ENCODE assay signal across 25 cellular contexts in the genomic region with DNA sequence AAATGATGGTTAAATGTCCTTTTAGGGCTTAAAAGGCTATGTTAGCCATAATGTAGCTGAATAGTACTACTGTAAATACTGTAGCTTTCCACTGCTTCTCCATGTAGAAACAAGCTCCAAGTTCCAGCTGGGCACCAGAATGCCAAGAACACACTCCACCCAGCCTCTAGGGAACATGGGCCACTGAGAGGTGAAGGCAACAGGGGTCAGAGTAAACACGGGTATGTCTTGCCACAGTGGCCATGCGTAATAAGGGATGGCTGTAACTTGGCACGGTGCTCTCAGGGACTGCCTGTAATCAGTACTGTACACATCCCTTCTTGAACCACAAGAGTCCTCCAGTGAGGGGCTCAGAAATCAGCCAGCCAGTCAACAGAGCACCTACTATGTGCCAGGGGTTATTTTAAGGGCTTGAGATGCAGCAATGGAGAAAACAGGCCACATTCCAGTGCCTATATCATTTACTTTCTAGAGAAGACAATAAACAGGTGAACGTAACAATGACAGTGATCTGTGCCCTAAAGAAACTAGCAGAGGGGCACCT. TPM values are rescaled to one million over a fixed set of nuclear protein-coding genes. Genes with fewer than 3 reads are reported as not detected.
DNase-seq lines count a peak whose midpoint lies in the region; ATAC-seq and TF ChIP-seq lines count a peak whose summit lies in the region.
"Had no signal": no experiment of that assay in that cellular context is flagged by ENCODE, and none has a peak within 500 bp of the region (broad histone marks: within the 10 kb centered on the region; RNA-seq: fewer than 3 reads in every experiment).

No MANE protein-coding gene starts in this region.

- H3K36me3 Mint-ChIP-seq in activated CD4-positive, alpha-beta T cell treated with anti-CD3 and anti-CD28 coated beads, Interleukin-2, amount 10 ng/mL, durations not matched to agents 7 days and 5 days (ENCODE audit: low read depth): peaks cover 66% of the 10 kb centered on the region
- peaks cover 54% of the 10 kb centered on the region for H3K36me3 Mint-ChIP-seq in osteocyte (ENCODE audit: unreplicated experiment)

- no peaks in the 10 kb centered on the region for H3K9me3 Mint-ChIP-seq in activated CD4-positive, alpha-beta T cell treated with anti-CD3 and anti-CD28 coated beads, Interleukin-2, amount 10 ng/mL, durations not matched to agents 7 days and 5 days
- no peaks in the 10 kb centered on the region for H3K9me3 Mint-ChIP-seq in osteocyte (ENCODE audit: unreplicated experiment)
- H3K9me3 Mint-ChIP-seq: CD8-positive, alpha-beta T cell had no signal

- H3K9me3 ChIP-seq in HEK293 (ENCODE audit: control insufficient read depth, insufficient read depth, low read depth, low read length) (no peaks in the 10 kb centered on the region), adrenal gland (replicated peaks in 1 of 3) (no peaks in the 10 kb centered on the region)
- H3K9me3 ChIP-seq: SK-N-SH had no signal

- H3K27ac ChIP-seq in HEK293 (ENCODE audit: extremely low read depth, low read depth, low read length): peak overlapping the region; percentile 2; the same call in 1 of the 2 replicates
- H3K27ac ChIP-seq in adrenal gland: peak overlapping the region in 1 of 5 donors; percentile 40
- H3K27ac ChIP-seq: 22Rv1 had no signal

- CTCF ChIA-PET in activated CD4-positive, alpha-beta T cell treated with anti-CD3 and anti-CD28 coated beads, Interleukin-2, amount 10 ng/mL, durations not matched to agents 7 days and 5 days (lab: Charles Lee): interaction anchor here (2.9 kb wide), 1 partner anchor 11 kb away, joined by 17 read pairs; a partner anchor contains a TSS
- CTCF ChIA-PET in HEK293 (lab: Yijun Ruan, JAX): interaction anchor here (1.2 to 8.8 kb wide), 3 partner anchors 11 to 24 kb away, joined by 8 to 69 read pairs (median 13); a partner anchor contains a TSS

- no peak overlapping the region for H3K4me3 Mint-ChIP-seq in activated CD4-positive, alpha-beta T cell treated with anti-CD3 and anti-CD28 coated beads, Interleukin-2, amount 10 ng/mL, durations not matched to agents 7 days and 5 days
- no peak overlapping the region for H3K4me3 Mint-ChIP-seq in osteocyte (ENCODE audit: unreplicated experiment)
- H3K4me3 Mint-ChIP-seq: CD8-positive, alpha-beta T cell had no signal

- peaks cover 92 to 100% of the 10 kb centered on the region in 2 experiments for H3K36me3 ChIP-seq in HEK293 (ENCODE audit: control insufficient read depth in 2 of 2, insufficient read depth in 1 of 2, low read length in 2 of 2)
- peaks cover 0 to 96% of the 10 kb centered on the region in 2 donors for H3K36me3 ChIP-seq in adrenal gland (replicated peaks in 1 of 2)

- no peaks in the 10 kb centered on the region for H3K27me3 ChIP-seq in adrenal gland

- 57 to 70% (median 60%) methylated on average over 2 to 4 of the region's 4 CpGs for WGBS in adrenal gland, 4 donors

- H3K4me3 ChIP-seq in HEK293 (ENCODE audit: low read depth, low read length) (no peak overlapping the region), adrenal gland (no peak overlapping the region)
- H3K4me3 ChIP-seq: GM12878 had no signal

- H3K4me1 ChIP-seq in HEK293 (ENCODE audit: control insufficient read depth, insufficient read depth, low read length) (no peaks in the 10 kb centered on the region), adrenal gland (replicated peaks in 1 of 2) (peaks cover 5 to 13% of the 10 kb centered on the region in 2 donors)

- POLR2A ChIA-PET in activated CD4-positive, alpha-beta T cell treated with anti-CD3 and anti-CD28 coated beads, Interleukin-2, amount 10 ng/mL, durations not matched to agents 7 days and 5 days (lab: Charles Lee): no interaction called here
- POLR2A ChIA-PET in HEK293 (lab: Yijun Ruan, JAX): interaction anchor here (0.7 to 1.6 kb wide), 2 partner anchors 10 to 186 kb away, joined by 3 to 10 read pairs; a partner anchor contains a TSS

- no peak for DNase-seq in activated CD4-positive, alpha-beta T cell treated with anti-CD3 and anti-CD28 coated beads, Interleukin-2, amount 10 ng/mL, durations not matched to agents 7 days and 5 days
- no peak for DNase-seq in activated CD4-positive, alpha-beta T cell treated with anti-CD3 and anti-CD28 coated beads, Interleukin-2, amount 50 U/mL, for 1 hour
- DNase-seq in adrenal gland: peak in 6 of 7 donors; percentile 44 to 88 (median 72)
- no peak for DNase-seq in osteocyte (ENCODE audit: extremely low spot score, unreplicated experiment)
- DNase-seq in T-helper 1 cell: no peak
- DNase-seq: AML-193; C1 segment of cervical spinal cord; CD8-positive, alpha-beta T cell; DND-41; IMR-90; NCI-H1105; NCI-H146; NCI-H2029; NCI-H2227 treated with DMSO at 0.1 percent for 48 hours; NCI-H510A treated with DMSO at 0.1 percent for 48 hours; NCI-H774; NK-92 treated with Interleukin-12 subunit alpha and Interleukin-12 subunit beta, amount 100 ng/mL, for 24 hours; SIG-M5; SK-N-SH had no signal

- TF ChIP-seq CTCF in HEK293 (tag by site-specific recombination; IDR thresholded peaks at IDR 0.05) (no peak), adrenal gland (IDR thresholded peaks at IDR 0.05) (no peak), osteocyte (IDR thresholded peaks at IDR 0.05) (no peak)

- ATAC-seq in GM21825 (IDR thresholded peaks at IDR 0.05; ENCODE audit: unreplicated experiment) (no peak), GM18858 (IDR thresholded peaks at IDR 0.05; ENCODE audit: unreplicated experiment) (no peak)
- ATAC-seq: CD8-positive, alpha-beta T cell; GM12878; Panc1 had no signal

- H3K27ac Mint-ChIP-seq in activated CD4-positive, alpha-beta T cell treated with anti-CD3 and anti-CD28 coated beads, Interleukin-2, amount 10 ng/mL, durations not matched to agents 7 days and 5 days: peak overlapping the region; percentile 17
- H3K27ac Mint-ChIP-seq in osteocyte (ENCODE audit: unreplicated experiment): peak overlapping the region; percentile 63

- no peaks in the 10 kb centered on the region for H3K27me3 Mint-ChIP-seq in activated CD4-positive, alpha-beta T cell treated with anti-CD3 and anti-CD28 coated beads, Interleukin-2, amount 10 ng/mL, durations not matched to agents 7 days and 5 days
- H3K27me3 Mint-ChIP-seq in osteocyte (ENCODE audit: unreplicated experiment): no peaks in the 10 kb centered on the region

- intact Hi-C loops in adrenal gland (cut with DNase I): no loop called here

- no peaks in the 10 kb centered on the region for H3K4me1 Mint-ChIP-seq in activated CD4-positive, alpha-beta T cell treated with anti-CD3 and anti-CD28 coated beads, Interleukin-2, amount 10 ng/mL, durations not matched to agents 7 days and 5 days
- H3K4me1 Mint-ChIP-seq in osteocyte (ENCODE audit: unreplicated experiment): peaks cover 20% of the 10 kb centered on the region

- TF ChIP-seq POLR2A in adrenal gland (IDR thresholded peaks at IDR 0.05): no peak

TF ChIP-seq in HEK293, 187 proteins besides CTCF, POLR2A, EP300 and RAD21 (continues in another document):
- TF ChIP-seq SP3 (tag by site-specific recombination; IDR thresholded peaks at IDR 0.05): no peak
- TF ChIP-seq, protein P1, sequence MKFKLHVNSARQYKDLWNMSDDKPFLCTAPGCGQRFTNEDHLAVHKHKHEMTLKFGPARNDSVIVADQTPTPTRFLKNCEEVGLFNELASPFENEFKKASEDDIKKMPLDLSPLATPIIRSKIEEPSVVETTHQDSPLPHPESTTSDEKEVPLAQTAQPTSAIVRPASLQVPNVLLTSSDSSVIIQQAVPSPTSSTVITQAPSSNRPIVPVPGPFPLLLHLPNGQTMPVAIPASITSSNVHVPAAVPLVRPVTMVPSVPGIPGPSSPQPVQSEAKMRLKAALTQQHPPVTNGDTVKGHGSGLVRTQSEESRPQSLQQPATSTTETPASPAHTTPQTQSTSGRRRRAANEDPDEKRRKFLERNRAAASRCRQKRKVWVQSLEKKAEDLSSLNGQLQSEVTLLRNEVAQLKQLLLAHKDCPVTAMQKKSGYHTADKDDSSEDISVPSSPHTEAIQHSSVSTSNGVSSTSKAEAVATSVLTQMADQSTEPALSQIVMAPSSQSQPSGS (tag by site-specific recombination; IDR thresholded peaks at IDR 0.05; ENCODE audit: low read depth): no peak
- no peak for TF ChIP-seq ZBTB8A (tag by site-specific recombination; IDR thresholded peaks at IDR 0.05)
- TF ChIP-seq ZSCAN16 (tag by site-specific recombination; IDR thresholded peaks at IDR 0.05): no peak
- TF ChIP-seq ZNF561 (tag by site-specific recombination; IDR thresholded peaks at IDR 0.05; ENCODE audit: borderline replicate concordance): no peak
- no peak for TF ChIP-seq ZNF404 (tag by site-specific recombination; IDR thresholded peaks at IDR 0.05)
- no peak for TF ChIP-seq ZNF624 (tag by site-specific recombination; IDR thresholded peaks at IDR 0.05)
- no peak for TF ChIP-seq ZNF785 (tag by site-specific recombination; IDR thresholded peaks at IDR 0.05)
- TF ChIP-seq ZNF792 (tag by site-specific recombination; IDR thresholded peaks at IDR 0.05): no peak
- no peak for TF ChIP-seq ZSCAN30 (tag by site-specific recombination; IDR thresholded peaks at IDR 0.05)

RNA-seq across cellular contexts. Expression of a gene that starts 10.8 kb away (rescaled TPM):
- 10 to 100 TPM; 60.8 to 68.5 TPM for total RNA-seq in activated CD4-positive, alpha-beta T cell treated with anti-CD3 and anti-CD28 coated beads, Interleukin-2, amount 10 ng/mL, durations not matched to agents 7 days and 5 days
- total RNA-seq in adrenal gland: 100 to 1,000 TPM in 6 of 8 donors, 10 to 100 TPM in 2; 88.6 to 337 (median 110) TPM
- 100 to 1,000 TPM in 1 of 3 donors, 10 to 100 TPM in 2; 38.0 to 305 (median 49.3) TPM for polyA plus RNA-seq in adrenal gland
- total RNA-seq in osteocyte: 87.0 and 87.2 TPM in 2 replicates

RNA-seq across cellular contexts. Expression of a gene that starts 13.5 kb away (rescaled TPM):
- total RNA-seq in activated CD4-positive, alpha-beta T cell treated with anti-CD3 and anti-CD28 coated beads, Interleukin-2, amount 10 ng/mL, durations not matched to agents 7 days and 5 days: 10 to 100 TPM; 19.9 to 21.8 TPM
- total RNA-seq in adrenal gland: 1 to 10 TPM in 2 of 8 donors, under 1 TPM in 6; 0.18 to 1.2 (median 0.50) TPM
- polyA plus RNA-seq in adrenal gland: 1 to 10 TPM in 1 of 3 donors, under 1 TPM in 2; 0.48 to 1.5 (median 0.84) TPM
- 2.8 and 3.6 TPM in 2 replicates for total RNA-seq in osteocyte

RNA-seq across cellular contexts. Expression of a gene that starts 13.5 kb away (rescaled TPM):
- 10 to 100 TPM; 62.9 to 71.4 TPM for total RNA-seq in activated CD4-positive, alpha-beta T cell treated with anti-CD3 and anti-CD28 coated beads, Interleukin-2, amount 10 ng/mL, durations not matched to agents 7 days and 5 days
- 100 to 1,000 TPM in 2 of 8 donors, 10 to 100 TPM in 6; 75.0 to 130 (median 89.3) TPM for total RNA-seq in adrenal gland
- polyA plus RNA-seq in adrenal gland: 100 to 1,000 TPM in 2 of 3 donors, 10 to 100 TPM in 1; 96.4 to 287 (median 159) TPM
- total RNA-seq in osteocyte: 54.5 and 59.0 TPM in 2 replicates

RNA-seq across cellular contexts. Expression of a gene that starts 39.5 kb away (rescaled TPM):
- 10 to 100 TPM; 24.5 to 31.4 TPM for total RNA-seq in activated CD4-positive, alpha-beta T cell treated with anti-CD3 and anti-CD28 coated beads, Interleukin-2, amount 10 ng/mL, durations not matched to agents 7 days and 5 days
- total RNA-seq in adrenal gland (100 to 1,000 TPM in 7 of 8 donors, 10 to 100 TPM in 1; 92.1 to 434 (median 196) TPM), osteocyte (25.4 and 28.1 TPM in 2 replicates)
- 100 to 1,000 TPM in 2 of 3 donors, 10 to 100 TPM in 1; 92.5 to 306 (median 253) TPM for polyA plus RNA-seq in adrenal gland

RNA-seq across cellular contexts. Expression of a gene that starts 40.6 kb away (rescaled TPM):
- total RNA-seq in activated CD4-positive, alpha-beta T cell treated with anti-CD3 and anti-CD28 coated beads, Interleukin-2, amount 10 ng/mL, durations not matched to agents 7 days and 5 days: 10 to 100 TPM; 22.1 to 23.6 TPM
- total RNA-seq in adrenal gland: 10 to 100 TPM; 14.7 to 40.3 (median 33.5) TPM
- 10 to 100 TPM in 2 of 3 donors, 1 to 10 TPM in 1; 4.6 to 29.8 (median 16.2) TPM for polyA plus RNA-seq in adrenal gland
- 31.6 and 32.0 TPM in 2 replicates for total RNA-seq in osteocyte

Comparison
In these comparisons a context has a peak if more than half of its experiments do, and no peak if none do; other contexts are left out.
1. DNase-seq: peak in adrenal gland (6 of 7); none in activated CD4-positive, alpha-beta T cell treated with anti-CD3 and anti-CD28 coated beads, Interleukin-2, amount 10 ng/mL, durations not matched to agents 7 days and 5 days (single experiment), activated CD4-positive, alpha-beta T cell treated with anti-CD3 and anti-CD28 coated beads, Interleukin-2, amount 50 U/mL, for 1 hour (single experiment), osteocyte (single experiment) and T-helper 1 cell (0 of 5).